1 cellular context compared by ENCODE assay signal in genomic region chr12:108297424-108297823, GRCh38.
A peak's percentile ranks its signal among the peaks of the same experiment; 100 is the strongest.
TF ChIP-seq lines count a peak whose summit lies in the region.

No MANE protein-coding gene starts in this region.

TF ChIP-seq in GM12878, 131 proteins besides CTCF, POLR2A, EP300 and RAD21:
- TF ChIP-seq PBX3 (IDR thresholded peaks at IDR 0.05; ENCODE audit: insufficient replicate concordance, low read depth, low read length) = no peak
- TF ChIP-seq SUPT20H (IDR thresholded peaks at IDR 0.05; ENCODE audit: borderline replicate concordance, control insufficient read depth, low read depth, low read length) = no peak
- TF ChIP-seq ATF7 (IDR thresholded peaks at IDR 0.05; ENCODE audit: low read depth) = no peak
- TF ChIP-seq CBX3 (IDR thresholded peaks at IDR 0.05; ENCODE audit: borderline replicate concordance, low read depth) = no peak
- 0 out of 2 replicates have a peak, but pooled peaks have one; percentile 5 for TF ChIP-seq MTA3 (IDR thresholded peaks at IDR 0.05; ENCODE audit: borderline replicate concordance, low read length)
- no peak for TF ChIP-seq JUNB (IDR thresholded peaks at IDR 0.05)
- no peak for TF ChIP-seq SPI1 (IDR thresholded peaks at IDR 0.05; ENCODE audit: borderline replicate concordance, insufficient read depth, low read depth, low read length)
- TF ChIP-seq E4F1 (IDR thresholded peaks at IDR 0.05; ENCODE audit: borderline replicate concordance, partially characterized antibody) = no peak
- TF ChIP-seq EED (IDR thresholded peaks at IDR 0.05; ENCODE audit: low read depth) = no peak
